9 cellular contexts compared by ENCODE assay signal in genomic region chr1:240027059-240027462, GRCh38.
DNase-seq lines count a peak whose midpoint lies in the region; ATAC-seq and TF ChIP-seq lines count a peak whose summit lies in the region.
"Had no signal": no experiment of that assay in that cellular context is flagged by ENCODE, and none has a peak within 500 bp of the region (broad histone marks: within the 10 kb centered on the region; RNA-seq: fewer than 3 reads in every experiment).

No MANE protein-coding gene starts in this region.

- H3K9me3 ChIP-seq in SJCRH30 (replicated peaks) (no peaks in the 10 kb centered on the region), neural progenitor cell (ENCODE audit: low read depth) (no peaks in the 10 kb centered on the region)

- no peaks in the 10 kb centered on the region for H3K79me2 ChIP-seq in GM23338 (replicated peaks; ENCODE audit: insufficient read depth)
- H3K79me2 ChIP-seq in neural progenitor cell (ENCODE audit: low read depth) = no peaks in the 10 kb centered on the region

- H3K36me3 ChIP-seq in GM23338 (ENCODE audit: insufficient read depth) (no peaks in the 10 kb centered on the region), SJCRH30 (no peaks in the 10 kb centered on the region), neural progenitor cell (no peaks in the 10 kb centered on the region)

- H3K9ac ChIP-seq in neural progenitor cell = no peak overlapping the region

- no peak overlapping the region for H3K4me3 Mint-ChIP-seq in activated T-cell treated with anti-CD3 and anti-CD28 coated beads, Interleukin-2, amount 50 U/mL, for 72 hours
- H3K4me3 Mint-ChIP-seq in GM23338 = no peak overlapping the region
- no peak overlapping the region for H3K4me3 Mint-ChIP-seq in neural progenitor cell

- H3K27me3 Mint-ChIP-seq in activated T-cell treated with anti-CD3 and anti-CD28 coated beads, Interleukin-2, amount 50 U/mL, for 72 hours (ENCODE audit: low read depth) = no peaks in the 10 kb centered on the region
- H3K27me3 Mint-ChIP-seq in GM23338 (ENCODE audit: insufficient read depth, low read depth, poor library complexity) (peaks cover 3% of the 10 kb centered on the region), neural progenitor cell (ENCODE audit: insufficient read depth, low read depth) (peaks cover 3% of the 10 kb centered on the region)

- no peak overlapping the region for H3K4me3 ChIP-seq in GM23338
- H3K4me3 ChIP-seq in LNCaP clone FGC (ENCODE audit: low read depth, low read length) = no peak overlapping the region
- no peak overlapping the region for H3K4me3 ChIP-seq in SJCRH30
- H3K4me3 ChIP-seq in neural progenitor cell = no peak overlapping the region

- H3K36me3 Mint-ChIP-seq in activated T-cell treated with anti-CD3 and anti-CD28 coated beads, Interleukin-2, amount 50 U/mL, for 72 hours (ENCODE audit: insufficient read depth in 2 of 2) = no peaks in the 10 kb centered on the region
- H3K36me3 Mint-ChIP-seq in GM23338 (ENCODE audit: low read depth) (no peaks in the 10 kb centered on the region), neural progenitor cell (no peaks in the 10 kb centered on the region)

- H3K27ac ChIP-seq in GM23338 (ENCODE audit: low read depth) = no peak overlapping the region
- H3K27ac ChIP-seq in SJCRH30 = no peak overlapping the region
- H3K27ac ChIP-seq in neural progenitor cell = no peak overlapping the region
- H3K27ac ChIP-seq: epithelial cell of prostate had no signal

- H3K4me2 ChIP-seq in GM23338 = no peak overlapping the region
- H3K4me2 ChIP-seq in neural progenitor cell = no peak overlapping the region

- H3K4me1 ChIP-seq in GM23338 (ENCODE audit: insufficient read depth) (peaks cover 7% of the 10 kb centered on the region; the same call in 1 of the 2 replicates), SJCRH30 (no peaks in the 10 kb centered on the region), neural progenitor cell (no peaks in the 10 kb centered on the region)

- no peak overlapping the region for H3K27ac Mint-ChIP-seq in activated T-cell treated with anti-CD3 and anti-CD28 coated beads, Interleukin-2, amount 50 U/mL, for 72 hours
- H3K27ac Mint-ChIP-seq in GM23338 = no peak overlapping the region
- no peak overlapping the region for H3K27ac Mint-ChIP-seq in neural progenitor cell

- TF ChIP-seq CTCF in GM23338 (conservative IDR thresholded peaks at IDR 0.05; ENCODE audit: low read depth in 2 of 2) (peak; percentile 93 to 99), LNCaP clone FGC (IDR thresholded peaks at IDR 0.05; ENCODE audit: control insufficient read depth, extremely low read depth, insufficient read depth) (peak; percentile 92), neural progenitor cell (IDR thresholded peaks at IDR 0.05) (peak; percentile 95)

- no peaks in the 10 kb centered on the region for H3K27me3 ChIP-seq in GM23338 (ENCODE audit: insufficient read depth)
- no peaks in the 10 kb centered on the region for H3K27me3 ChIP-seq in SJCRH30
- no peaks in the 10 kb centered on the region for H3K27me3 ChIP-seq in neural progenitor cell

- H3K4me1 Mint-ChIP-seq in activated T-cell treated with anti-CD3 and anti-CD28 coated beads, Interleukin-2, amount 50 U/mL, for 72 hours (ENCODE audit: low read depth) = no peaks in the 10 kb centered on the region
- H3K4me1 Mint-ChIP-seq in GM23338 = peaks cover 14% of the 10 kb centered on the region; the same call in 2 of the 3 replicates
- H3K4me1 Mint-ChIP-seq in neural progenitor cell = no peaks in the 10 kb centered on the region

- no peaks in the 10 kb centered on the region for H3K9me2 ChIP-seq in GM23338 (ENCODE audit: insufficient read depth)

- H2AFZ ChIP-seq in GM23338 (no peak overlapping the region), neural progenitor cell (replicated peaks) (peak overlapping the region; percentile 40)

- no peaks in the 10 kb centered on the region for H4K20me1 ChIP-seq in GM23338 (replicated peaks; ENCODE audit: insufficient read depth)
- no peaks in the 10 kb centered on the region for H4K20me1 ChIP-seq in neural progenitor cell (ENCODE audit: low read depth)

- H3F3A ChIP-seq in GM23338 (replicated peaks; ENCODE audit: low read depth) (no peaks in the 10 kb centered on the region), neural progenitor cell (ENCODE audit: low read depth) (no peaks in the 10 kb centered on the region)

- DNase-seq in activated T-cell treated with anti-CD3 and anti-CD28 coated beads, Interleukin-2, amount 50 U/mL, for 72 hours = peak; percentile 8 to 24
- DNase-seq in activated T-cell treated with anti-CD3 and anti-CD28 coated beads, Interleukin-2, amount 50 U/mL, for 1 hour = no peak
- peak; percentile 75 for DNase-seq in GM23338 (ENCODE audit: low spot score)
- no peak for DNase-seq in LNCaP clone FGC (ENCODE audit: low read depth)
- peak; percentile 9 to 51 for DNase-seq in SJCRH30
- DNase-seq in epidermal melanocyte (ENCODE audit: insufficient read length, low spot score) = peak; percentile 36
- DNase-seq in neural progenitor cell (ENCODE audit: low spot score) = peak; percentile 71

- peak; percentile 39 to 55 for ATAC-seq in activated T-cell treated with anti-CD3 and anti-CD28 coated beads, Interleukin-2, amount 50 U/mL, for 72 hours (replicated peaks in 1 of 2)
- peak; percentile 70 for ATAC-seq in GM23338
- no peak for ATAC-seq in HG03571 (IDR thresholded peaks at IDR 0.05; ENCODE audit: unreplicated experiment)

- peaks cover 0 to 2% of the 10 kb centered on the region in 2 donors for H3K9me3 Mint-ChIP-seq in activated T-cell treated with anti-CD3 and anti-CD28 coated beads, Interleukin-2, amount 50 U/mL, for 72 hours
- no peaks in the 10 kb centered on the region for H3K9me3 Mint-ChIP-seq in GM23338
- no peaks in the 10 kb centered on the region for H3K9me3 Mint-ChIP-seq in neural progenitor cell

TF ChIP-seq in GM23338, 12 proteins besides CTCF, POLR2A, EP300 and RAD21:
- TF ChIP-seq ZNF114 (CRISPR knock-in tag; IDR thresholded peaks at IDR 0.05) (no peak), ZNF331 (CRISPR knock-in tag; IDR thresholded peaks at IDR 0.05; ENCODE audit: low read depth) (no peak), EZH2 (IDR thresholded peaks at IDR 0.05; ENCODE audit: low read depth, unreplicated experiment) (no peak), ETS1 (IDR thresholded peaks at IDR 0.05) (no peak), STAT1 (IDR thresholded peaks at IDR 0.05; ENCODE audit: unreplicated experiment) (no peak), EZH2phosphoT487 (IDR thresholded peaks at IDR 0.05; ENCODE audit: unreplicated experiment) (no peak)

Comparison
In these comparisons a context has a peak if more than half of its experiments do, and no peak if none do; other contexts are left out.
1. DNase-seq: peak in activated T-cell treated with anti-CD3 and anti-CD28 coated beads, Interleukin-2, amount 50 U/mL, for 72 hours (2 of 2), GM23338 (single experiment), SJCRH30 (2 of 2), epidermal melanocyte (single experiment) and neural progenitor cell (single experiment); none in activated T-cell treated with anti-CD3 and anti-CD28 coated beads, Interleukin-2, amount 50 U/mL, for 1 hour (single experiment) and LNCaP clone FGC (single experiment).
2. Peak in every context shown above with its lines, with median percentiles within 50 percentile points of each other: CTCF ChIP-seq.